Comparison of ENCODE assay signal across 15 cellular contexts in genomic region chr13:38824342-38824741, GRCh38.
DNase-seq lines count a peak whose midpoint lies in the region; ATAC-seq and TF ChIP-seq lines count a peak whose summit lies in the region.
"Had no signal": no experiment of that assay in that cellular context is flagged by ENCODE, and none has a peak within 500 bp of the region (broad histone marks: within the 10 kb centered on the region; RNA-seq: fewer than 3 reads in every experiment).

No MANE protein-coding gene starts in this region.

- no peaks in the 10 kb centered on the region for H3K4me1 Mint-ChIP-seq in CD8-positive, alpha-beta T cell (ENCODE audit: low read depth)
- H3K4me1 Mint-ChIP-seq in CD8-positive, alpha-beta memory T cell: no peaks in the 10 kb centered on the region

- TF ChIP-seq CTCF in CD8-positive, alpha-beta T cell (IDR thresholded peaks at IDR 0.05): no peak
- TF ChIP-seq CTCF in ascending aorta (IDR thresholded peaks at IDR 0.05): no peak

- DNase-seq in ELF-1 (ENCODE audit: low read depth, low spot score) (peak; percentile 9), NAMALWA (ENCODE audit: low spot score) (peak; percentile 6), KBM-7 (no peak), ascending aorta (ENCODE audit: low spot score in 2 of 2) (no peak)
- no peak for DNase-seq in CD8-positive, alpha-beta T cell
- no peak for DNase-seq in CD8-positive, alpha-beta memory T cell
- DNase-seq: activated CD4-positive, CD25-positive, alpha-beta regulatory T cell; activated naive CD4-positive, alpha-beta T cell treated with anti-CD3 and anti-CD28 coated beads, Interleukin-2, amount 50 U/mL, for 16 hours; left cardiac atrium; NCI-H1048 had no signal

- H3K4me1 ChIP-seq in CD8-positive, alpha-beta T cell (ENCODE audit: insufficient read depth, low read length): no peaks in the 10 kb centered on the region
- no peaks in the 10 kb centered on the region for H3K4me1 ChIP-seq in ascending aorta
- H3K4me1 ChIP-seq in CD8-positive, alpha-beta memory T cell (ENCODE audit: insufficient read depth, low read length): no peaks in the 10 kb centered on the region
- H3K4me1 ChIP-seq: gastroesophageal sphincter had no signal

- no peaks in the 10 kb centered on the region for H3K36me3 Mint-ChIP-seq in CD8-positive, alpha-beta T cell
- H3K36me3 Mint-ChIP-seq in CD8-positive, alpha-beta memory T cell: no peaks in the 10 kb centered on the region
- H3K36me3 Mint-ChIP-seq: natural killer cell treated with Interleukin-12 subunit alpha and Interleukin-12 subunit beta and Interleukin-15 and Interleukin-18, amount 100 ng/mL, for 72 hours had no signal

- no peaks in the 10 kb centered on the region for H3K27me3 Mint-ChIP-seq in CD8-positive, alpha-beta T cell (ENCODE audit: low read depth)
- H3K27me3 Mint-ChIP-seq in CD8-positive, alpha-beta memory T cell: no peaks in the 10 kb centered on the region
- H3K27me3 Mint-ChIP-seq: natural killer cell treated with Interleukin-12 subunit alpha and Interleukin-12 subunit beta and Interleukin-15 and Interleukin-18, amount 100 ng/mL, for 72 hours had no signal

- H3K27ac Mint-ChIP-seq in CD8-positive, alpha-beta T cell: no peak overlapping the region
- no peak overlapping the region for H3K27ac Mint-ChIP-seq in CD8-positive, alpha-beta memory T cell
- H3K27ac Mint-ChIP-seq: natural killer cell treated with Interleukin-12 subunit alpha and Interleukin-12 subunit beta and Interleukin-15 and Interleukin-18, amount 100 ng/mL, for 72 hours had no signal

- no peaks in the 10 kb centered on the region for H3K9me3 Mint-ChIP-seq in CD8-positive, alpha-beta T cell
- peaks cover 0 to 2% (median 0%) of the 10 kb centered on the region in 5 donors for H3K9me3 Mint-ChIP-seq in CD8-positive, alpha-beta memory T cell

- no peaks in the 10 kb centered on the region for H3K9me3 ChIP-seq in CD8-positive, alpha-beta T cell (ENCODE audit: low read length)
- no peaks in the 10 kb centered on the region for H3K9me3 ChIP-seq in ascending aorta
- H3K9me3 ChIP-seq in CD8-positive, alpha-beta memory T cell (ENCODE audit: low read length): no peaks in the 10 kb centered on the region
- H3K9me3 ChIP-seq: gastroesophageal sphincter had no signal

- ATAC-seq in GM18858 (IDR thresholded peaks at IDR 0.05; ENCODE audit: unreplicated experiment) (peak; percentile 30), HG02642 (IDR thresholded peaks at IDR 0.05; ENCODE audit: poor library complexity, unreplicated experiment) (peak; percentile 71)
- no peak for ATAC-seq in CD8-positive, alpha-beta T cell
- ATAC-seq: gastroesophageal sphincter; left cardiac atrium; natural killer cell treated with Interleukin-12 subunit alpha and Interleukin-12 subunit beta and Interleukin-15 and Interleukin-18, amount 100 ng/mL, for 72 hours had no signal

- intact Hi-C loops in CD8-positive, alpha-beta T cell (cut with DNase I, micrococcal nuclease): no loop called here
- intact Hi-C loops in ascending aorta (cut with DNase I): no loop called here

- H3K27me3 ChIP-seq in CD8-positive, alpha-beta T cell (ENCODE audit: insufficient read depth, low read length): no peaks in the 10 kb centered on the region
- no peaks in the 10 kb centered on the region for H3K27me3 ChIP-seq in ascending aorta
- no peaks in the 10 kb centered on the region for H3K27me3 ChIP-seq in CD8-positive, alpha-beta memory T cell (ENCODE audit: insufficient read depth, low read length, poor library complexity, severe bottlenecking)
- H3K27me3 ChIP-seq: gastroesophageal sphincter had no signal

- CTCF ChIA-PET in CD8-positive, alpha-beta T cell (lab: Charles Lee): no interaction called here
- CTCF ChIA-PET in CD8-positive, alpha-beta memory T cell (lab: Charles Lee): interaction anchor here (0.9 kb wide), 1 partner anchor 39 kb away, joined by 3 read pairs; no protein-coding TSS in a partner anchor

- H3K27ac ChIP-seq in CD8-positive, alpha-beta T cell (ENCODE audit: low read depth, low read length): no peak overlapping the region
- no peak overlapping the region for H3K27ac ChIP-seq in ascending aorta
- no peak overlapping the region for H3K27ac ChIP-seq in CD8-positive, alpha-beta memory T cell (ENCODE audit: low read depth, low read length)
- H3K27ac ChIP-seq: C4-2B, gastroesophageal sphincter had no signal

- no peaks in the 10 kb centered on the region for H3K36me3 ChIP-seq in CD8-positive, alpha-beta T cell (ENCODE audit: insufficient read depth, low read length)
- no peaks in the 10 kb centered on the region for H3K36me3 ChIP-seq in ascending aorta
- H3K36me3 ChIP-seq in CD8-positive, alpha-beta memory T cell (ENCODE audit: insufficient read depth, low read length): no peaks in the 10 kb centered on the region
- H3K36me3 ChIP-seq: gastroesophageal sphincter had no signal

- POLR2A ChIA-PET in CD8-positive, alpha-beta T cell (lab: Charles Lee): no interaction called here
- POLR2A ChIA-PET in CD8-positive, alpha-beta memory T cell (lab: Charles Lee): no interaction called here

- H3K4me3 ChIP-seq in CD8-positive, alpha-beta T cell (ENCODE audit: low read depth, low read length): no peak overlapping the region
- no peak overlapping the region for H3K4me3 ChIP-seq in ascending aorta
- H3K4me3 ChIP-seq in CD8-positive, alpha-beta memory T cell (ENCODE audit: low read length): no peak overlapping the region
- H3K4me3 ChIP-seq: gastroesophageal sphincter had no signal

- H3K4me3 Mint-ChIP-seq in CD8-positive, alpha-beta T cell: no peak overlapping the region
- H3K4me3 Mint-ChIP-seq in CD8-positive, alpha-beta memory T cell: no peak overlapping the region
- H3K4me3 Mint-ChIP-seq: natural killer cell treated with Interleukin-12 subunit alpha and Interleukin-12 subunit beta and Interleukin-15 and Interleukin-18, amount 100 ng/mL, for 72 hours had no signal

- in situ Hi-C loops in KBM-7 (cut with MboI; ENCODE audit: low pct_unique_long_range_greater_than_20kb, low sequenced_read_pairs): no loop called here

Comparison
In these comparisons a context has a peak if more than half of its experiments do, and no peak if none do; other contexts are left out.
1. DNase-seq: peak in ELF-1 (single experiment) and NAMALWA (single experiment); none in CD8-positive, alpha-beta T cell (0 of 7), KBM-7 (single experiment), ascending aorta (0 of 2) and CD8-positive, alpha-beta memory T cell (0 of 5).